In the genomic region with DNA sequence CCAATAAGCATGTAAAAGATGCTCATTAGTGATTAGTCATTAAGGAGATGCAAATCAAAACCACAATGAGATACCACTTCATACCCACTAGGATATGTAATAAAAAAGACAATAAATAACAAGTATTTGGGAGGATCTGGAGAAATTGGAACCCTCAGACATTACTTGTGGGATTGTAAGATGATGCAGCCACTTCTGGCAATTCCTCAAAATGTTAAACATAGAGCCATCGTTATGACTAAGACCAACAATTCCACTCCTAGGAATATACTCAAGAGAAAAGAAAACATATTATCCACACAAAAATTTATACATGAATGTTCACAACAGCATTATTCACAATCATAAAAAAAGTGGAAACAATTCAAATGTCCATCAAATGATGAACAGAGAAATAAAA, we compare ENCODE assay signal across 17 cellular contexts.
"Had no signal": no experiment of that assay in that cellular context is flagged by ENCODE, and none has a peak within 500 bp of the region (broad histone marks: within the 10 kb centered on the region; RNA-seq: fewer than 3 reads in every experiment).

No MANE protein-coding gene starts in this region.

- H3K27ac ChIP-seq: coronary artery, lower lobe of right lung, thyroid gland had no signal

- ATAC-seq: activated CD8-positive, alpha-beta memory T cell treated with anti-CD3 and anti-CD28 coated beads, Interleukin-2, amount 10 ng/mL, durations not matched to agents 7 days and 5 days; lower lobe of right lung; natural killer cell; stimulated activated naive B cell treated with anti-CD40 and anti-IgM and Interleukin-4, amounts not matched to agents 10 μg/mL and 1 μg/mL and 100 μg/mL, for 72 hours had no signal

- H3K4me3 ChIP-seq: coronary artery, lower lobe of right lung, thyroid gland had no signal

- DNase-seq: activated CD4-positive, alpha-beta memory T cell treated with anti-CD3 and anti-CD28 coated beads, Interleukin-2, amount 10 ng/mL, durations not matched to agents 7 days and 5 days; activated CD4-positive, alpha-beta T cell treated with anti-CD3 and anti-CD28 coated beads for 48 hours; activated CD4-positive, CD25-positive, alpha-beta regulatory T cell; activated CD8-positive, alpha-beta memory T cell treated with anti-CD3 and anti-CD28 coated beads, Interleukin-2, amount 10 ng/mL, durations not matched to agents 7 days and 5 days; activated naive CD4-positive, alpha-beta T cell treated with Interleukin-2 at 50 U/mL for 16 hours; activated naive CD8-positive, alpha-beta T cell treated with anti-CD3 and anti-CD28 coated beads, Interleukin-2, amount 10 ng/mL, durations not matched to agents 7 days and 5 days; amygdala; hypothalamus; lower lobe of right lung; natural killer cell; posterior cingulate gyrus; retina; stimulated activated naive B cell treated with anti-CD40 and anti-IgM and Interleukin-4, amounts not matched to agents 10 μg/mL and 1 μg/mL and 100 μg/mL, for 72 hours; T-helper 1 cell; T-helper 9 cell; thyroid gland had no signal

- H3K4me1 ChIP-seq: lower lobe of right lung, thyroid gland had no signal

- H3K27me3 ChIP-seq: thyroid gland had no signal

- H3K36me3 ChIP-seq: lower lobe of right lung, thyroid gland had no signal
